Comparison of ENCODE assay signal across 25 cellular contexts in the genomic region with DNA sequence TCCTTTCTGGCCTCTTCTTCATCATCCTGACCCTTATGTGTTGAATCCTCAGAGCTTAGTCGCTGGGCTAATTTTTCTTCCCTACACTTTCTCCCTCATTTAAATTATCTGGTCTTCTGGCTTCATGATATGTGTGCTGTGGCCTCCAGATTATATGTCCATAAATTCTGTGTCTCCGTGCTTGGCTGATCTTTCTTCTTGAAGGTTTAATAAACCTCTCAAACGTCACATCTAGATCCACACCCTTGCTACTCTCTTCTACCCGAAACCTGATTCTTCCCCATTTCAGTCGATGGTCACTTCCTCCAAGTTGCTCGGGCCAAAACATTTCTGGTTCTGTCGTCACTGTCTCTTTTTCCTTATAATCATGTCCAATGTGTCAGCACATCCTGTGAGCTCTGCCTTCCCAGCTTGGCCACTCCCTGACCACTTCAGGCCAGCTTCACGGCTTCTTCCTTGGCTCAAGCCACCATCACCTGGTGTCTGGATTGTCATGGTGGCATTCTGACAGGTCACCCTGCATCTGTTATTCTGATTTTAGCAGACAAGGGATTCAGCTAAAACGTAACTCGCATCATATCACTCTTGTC. TPM values are rescaled to one million over a fixed set of nuclear protein-coding genes. Genes with fewer than 3 reads are reported as not detected.
DNase-seq lines count a peak whose midpoint lies in the region; ATAC-seq, FAIRE-seq and TF ChIP-seq lines count a peak whose summit lies in the region.
"Had no signal": no experiment of that assay in that cellular context is flagged by ENCODE, and none has a peak within 500 bp of the region (broad histone marks: within the 10 kb centered on the region; RNA-seq: fewer than 3 reads in every experiment).

No MANE protein-coding gene starts in this region.

- no peaks in the 10 kb centered on the region for H3K79me2 ChIP-seq in SK-N-SH (ENCODE audit: insufficient read depth)

- no peaks in the 10 kb centered on the region; the same call in 1 of the 2 replicates for H3K9me3 Mint-ChIP-seq in HFFc6
- H3K9me3 Mint-ChIP-seq: activated naive CD8-positive, alpha-beta T cell treated with anti-CD3 and anti-CD28 coated beads, Interleukin-2, amount 50 U/mL, for 24 hours; stimulated activated naive CD8-positive, alpha-beta T cell treated with anti-CD3 and anti-CD28 coated beads, Interleukin-15, Interleukin-2, amounts not matched to agents 100 ng/mL and 50 ng/mL, for 24 hours had no signal

- DNase-seq in HFFc6, result no peak
- DNase-seq in bronchial epithelial cell (ENCODE audit: low read depth), result no peak
- no peak for DNase-seq in left lobe of liver (ENCODE audit: low spot score)
- no peak for DNase-seq in NCI-H2081 treated with DMSO at 0.1 percent for 48 hours (lab: John Stamatoyannopoulos, UW)
- no peak for DNase-seq in DMS153 (lab: John Stamatoyannopoulos, UW)
- DNase-seq in SK-N-SH, result no peak
- DNase-seq in NCI-H774 (lab: John Stamatoyannopoulos, UW), result no peak
- DNase-seq: activated B cell treated with CpG ODN at 0.5 μM for 24 hours; activated CD4-positive, alpha-beta T cell treated with anti-CD3 and anti-CD28 coated beads, Interleukin-2, amount 50 U/mL, for 4 hours; activated CD8-positive, alpha-beta memory T cell treated with anti-CD3 and anti-CD28 coated beads, Interleukin-2, amount 50 U/mL, for 4 hours; activated effector memory CD4-positive, alpha-beta T cell treated with Interleukin-2 at 50 U/mL for 16 hours; activated naive CD8-positive, alpha-beta T cell treated with anti-CD3 and anti-CD28 coated beads, Interleukin-2, amount 50 U/mL, for 24 hours; colonic mucosa; GOT3; NCI-H1105 treated with DMSO at 0.1 percent for 48 hours; NCI-H446 treated with DMSO at 0.1 percent for 48 hours; stimulated activated CD4-positive, alpha-beta T cell treated with anti-CD3 and anti-CD28 coated beads, Interleukin-4, amount 100 ng/mL, for 24 hours had no signal

- FAIRE-seq in bronchial epithelial cell (lab: Jason Lieb, UNC), result peak; percentile 43
- FAIRE-seq: endometrium, RCC 7860 had no signal

- H3K4me3 ChIP-seq in bronchial epithelial cell (ENCODE audit: low read depth, low read length) (no peak overlapping the region), neutrophil (ENCODE audit: low read depth in 1 of 2, low read length in 1 of 2) (peak overlapping the region; percentile 16 to 23), SK-N-SH (ENCODE audit: low read depth in 2 of 2, low read length in 1 of 2) (no peak overlapping the region)
- H3K4me3 ChIP-seq: BLaER1, body of pancreas, colonic mucosa had no signal

- no peak for TF ChIP-seq EP300 in SK-N-SH (IDR thresholded peaks at IDR 0.05; ENCODE audit: borderline replicate concordance in 1 of 2, low read depth in 1 of 2, low read length in 1 of 2)

- H3K4me1 ChIP-seq in neutrophil (ENCODE audit: control insufficient read depth in 1 of 2, insufficient read depth in 1 of 2, low read depth in 1 of 2, low read length in 1 of 2) (peaks cover 48 to 56% of the 10 kb centered on the region in 2 experiments), SK-N-SH (ENCODE audit: control insufficient read depth in 1 of 2, insufficient read depth in 2 of 2, low read depth in 1 of 2, low read length in 1 of 2) (peaks cover 0 to 5% of the 10 kb centered on the region in 2 experiments; a peak in 1 of 4 replicates)
- H3K4me1 ChIP-seq: BLaER1, colonic mucosa had no signal

- H3K9me2 ChIP-seq in SK-N-SH, result no peaks in the 10 kb centered on the region

- no peaks in the 10 kb centered on the region for H4K20me1 ChIP-seq in SK-N-SH (ENCODE audit: insufficient read depth)
- H4K20me1 ChIP-seq: BLaER1 had no signal

- peaks cover 22% of the 10 kb centered on the region; the same call in 1 of the 2 replicates for H3K36me3 Mint-ChIP-seq in HFFc6 (ENCODE audit: low read depth)

- peaks cover 66% of the 10 kb centered on the region; the same call in 1 of the 2 replicates for H3K4me1 Mint-ChIP-seq in HFFc6 (ENCODE audit: low read depth)

- H3K9ac ChIP-seq in SK-N-SH, result no peak overlapping the region
- H3K9ac ChIP-seq: BLaER1 had no signal

- 44% methylated on average over 10 of the region's 10 CpGs for WGBS in SK-N-SH (ENCODE audit: low lambda C conversion rate)

- peak overlapping the region; percentile 35; the same call in 1 of the 2 replicates for H3K4me3 Mint-ChIP-seq in HFFc6
- H3K4me3 Mint-ChIP-seq: activated B cell treated with CpG ODN at 0.5 μM for 24 hours; activated naive CD8-positive, alpha-beta T cell treated with anti-CD3 and anti-CD28 coated beads, Interleukin-2, amount 50 U/mL, for 24 hours; stimulated activated naive CD8-positive, alpha-beta T cell treated with anti-CD3 and anti-CD28 coated beads, Interleukin-15, Interleukin-2, amounts not matched to agents 100 ng/mL and 50 ng/mL, for 24 hours had no signal

- peak; percentile 46 for ATAC-seq in left lobe of liver
- ATAC-seq: activated naive CD8-positive, alpha-beta T cell treated with anti-CD3 and anti-CD28 coated beads, Interleukin-2, amount 50 U/mL, for 24 hours; body of pancreas had no signal

- H3K4me2 ChIP-seq in SK-N-SH, result no peak overlapping the region
- H3K4me2 ChIP-seq: BLaER1 had no signal

- no peaks in the 10 kb centered on the region for H3K27me3 ChIP-seq in bronchial epithelial cell (ENCODE audit: control insufficient read depth, insufficient read depth, low read length)
- no peaks in the 10 kb centered on the region for H3K27me3 ChIP-seq in neutrophil
- no peaks in the 10 kb centered on the region for H3K27me3 ChIP-seq in SK-N-SH (ENCODE audit: insufficient read depth)
- H3K27me3 ChIP-seq: BLaER1, body of pancreas, colonic mucosa had no signal

- no peaks in the 10 kb centered on the region for H3K36me3 ChIP-seq in bronchial epithelial cell (ENCODE audit: control insufficient read depth, insufficient read depth, low read length)
- H3K36me3 ChIP-seq in neutrophil, result peaks cover 24% of the 10 kb centered on the region
- H3K36me3 ChIP-seq in SK-N-SH (replicated peaks in 1 of 2; ENCODE audit: control insufficient read depth in 1 of 2, insufficient read depth in 2 of 2, low read length in 1 of 2), result peaks cover 0 to 7% of the 10 kb centered on the region in 2 experiments
- H3K36me3 ChIP-seq: colonic mucosa had no signal

- H3K27me3 Mint-ChIP-seq in HFFc6 (ENCODE audit: insufficient read depth), result no peaks in the 10 kb centered on the region; the same call in 1 of the 2 replicates
- H3K27me3 Mint-ChIP-seq: activated B cell treated with CpG ODN at 0.5 μM for 24 hours; activated naive CD8-positive, alpha-beta T cell treated with anti-CD3 and anti-CD28 coated beads, Interleukin-2, amount 50 U/mL, for 24 hours; stimulated activated naive CD8-positive, alpha-beta T cell treated with anti-CD3 and anti-CD28 coated beads, Interleukin-15, Interleukin-2, amounts not matched to agents 100 ng/mL and 50 ng/mL, for 24 hours had no signal

- no peak overlapping the region for H2AFZ ChIP-seq in SK-N-SH (ENCODE audit: low read depth)

- H3K27ac ChIP-seq in neutrophil (peak overlapping the region; percentile 94), SK-N-SH (ENCODE audit: low read depth in 2 of 2, low read length in 1 of 2) (no peak overlapping the region)
- H3K27ac ChIP-seq: BLaER1, colonic mucosa had no signal

- H3K27ac Mint-ChIP-seq in HFFc6, result peak overlapping the region; percentile 74; the same call in 1 of the 2 replicates
- H3K27ac Mint-ChIP-seq: activated B cell treated with CpG ODN at 0.5 μM for 24 hours; activated naive CD8-positive, alpha-beta T cell treated with anti-CD3 and anti-CD28 coated beads, Interleukin-2, amount 50 U/mL, for 24 hours; stimulated activated naive CD8-positive, alpha-beta T cell treated with anti-CD3 and anti-CD28 coated beads, Interleukin-15, Interleukin-2, amounts not matched to agents 100 ng/mL and 50 ng/mL, for 24 hours had no signal

- H3F3A ChIP-seq in SK-N-SH (replicated peaks; ENCODE audit: insufficient read depth), result no peaks in the 10 kb centered on the region

- CTCF ChIA-PET in SK-N-SH (lab: Yijun Ruan, JAX), result no interaction called here

- POLR2A ChIA-PET in SK-N-SH (lab: Yijun Ruan, JAX), result no interaction called here

- TF ChIP-seq RAD21 in SK-N-SH (IDR thresholded peaks at IDR 0.05; ENCODE audit: low read length), result no peak

- TF ChIP-seq CTCF in HFFc6 (IDR thresholded peaks at IDR 0.05) (no peak), bronchial epithelial cell (IDR thresholded peaks at IDR 0.05; ENCODE audit: insufficient read depth, low read length, severe bottlenecking) (no peak), neutrophil (IDR thresholded peaks at IDR 0.05) (peak; percentile 18), SK-N-SH (IDR thresholded peaks at IDR 0.05) (no peak)

- no peaks in the 10 kb centered on the region for H3K9me3 ChIP-seq in neutrophil
- H3K9me3 ChIP-seq in SK-N-SH, result no peaks in the 10 kb centered on the region
- H3K9me3 ChIP-seq: BLaER1, body of pancreas, colonic mucosa had no signal

TF ChIP-seq in SK-N-SH, 30 proteins besides CTCF, POLR2A, EP300 and RAD21 (continues in another document):
- no peak for TF ChIP-seq FOSL2 (IDR thresholded peaks at IDR 0.05; ENCODE audit: borderline replicate concordance, low read depth)
- no peak for TF ChIP-seq RFX5 (IDR thresholded peaks at IDR 0.05; ENCODE audit: low read length)
- TF ChIP-seq MEF2A (IDR thresholded peaks at IDR 0.05; ENCODE audit: borderline replicate concordance, low read depth), result no peak
- no peak for TF ChIP-seq RCOR1 (IDR thresholded peaks at IDR 0.05; ENCODE audit: low read length)
- TF ChIP-seq EZH2phosphoT487 (IDR thresholded peaks at IDR 0.05; ENCODE audit: borderline replicate concordance, low read depth), result no peak
- no peak for TF ChIP-seq GATA2 (CRISPR knock-in tag; IDR thresholded peaks at IDR 0.05)
- no peak for TF ChIP-seq SIN3A (IDR thresholded peaks at IDR 0.05; ENCODE audit: borderline replicate concordance, low read depth, low read length)

RNA-seq across cellular contexts. Expression of a gene that starts 12.0 kb away (rescaled TPM):
- not detected for total RNA-seq in HFFc6 (2021; fragmentation: NEBNext Ultra II Directional; extraction: Animal tissue kit (Norgen Biotek cat#: 25700))
- total RNA-seq in bronchial epithelial cell (not detected in 2 replicates), left lobe of liver (not detected)
- not detected in 2 replicates for polyA plus RNA-seq in SK-N-SH (2012; rRNA removed)
- not detected in 2 replicates for polyA plus RNA-seq in SK-N-SH (2012; cell fraction: cytosol; rRNA removed)
- polyA plus RNA-seq in SK-N-SH (2012; cell fraction: nucleus; rRNA removed), result not detected in 2 replicates
- total RNA-seq: activated B cell treated with CpG ODN at 0.5 μM for 24 hours; body of pancreas; colonic mucosa; fibroblast of lung; T-helper 2 cell treated with Interferon-gamma antibody and Interleukin-4, amounts not matched to agents 100 ng/mL and 5 ng/mL, for 36 hours had no signal
- polyA plus RNA-seq: fibroblast of lung had no signal

RNA-seq across cellular contexts. Expression of a gene that starts 29.9 kb away (rescaled TPM):
- 1 to 10 TPM in 4 of 6 experiments, under 1 TPM in 2; 0.33 to 5.2 (median 4.3) TPM for total RNA-seq in HFFc6 (2021; fragmentation: NEBNext Ultra II Directional; extraction: Animal tissue kit (Norgen Biotek cat#: 25700))
- total RNA-seq in bronchial epithelial cell (under 0.01 TPM in 2 replicates), left lobe of liver (0.33 TPM)
- polyA plus RNA-seq in SK-N-SH (2012; rRNA removed), result 0.62 and 0.87 TPM in 2 replicates
- 0.54 and 0.85 TPM in 2 replicates for polyA plus RNA-seq in SK-N-SH (2012; cell fraction: cytosol; rRNA removed)
- 1.3 and 2.2 TPM in 2 replicates for polyA plus RNA-seq in SK-N-SH (2012; cell fraction: nucleus; rRNA removed)

Comparison
In these comparisons a context has a peak if more than half of its experiments do, and no peak if none do; other contexts are left out.
1. H3K4me3 ChIP-seq: peak in neutrophil (2 of 2); none in bronchial epithelial cell (single experiment) and SK-N-SH (0 of 2).